In genomic region chr19:56637976-56638555, GRCh38 we compare ENCODE assay signal across 1 cellular context.
A peak's percentile ranks its signal among the peaks of the same experiment; 100 is the strongest.
TF ChIP-seq lines count a peak whose summit lies in the region.

No MANE protein-coding gene starts in this region.

TF ChIP-seq in K562, 482 proteins besides CTCF, POLR2A, EP300 and RAD21 (continued from another document):
- TF ChIP-seq RBM39 (optimal IDR thresholded peaks at IDR 0.05; ENCODE audit: low read depth, low read length) (no peak), LCOR (CRISPR knock-in tag; IDR thresholded peaks at IDR 0.05) (peak; percentile 80; the same call in 1 of the 2 replicates), RFX1 (IDR thresholded peaks at IDR 0.05) (no peak), SAP30 (IDR thresholded peaks at IDR 0.05; ENCODE audit: borderline replicate concordance, insufficient read depth, low read depth, low read length, poor library complexity, severe bottlenecking) (peak; percentile 86), ZNF707 (CRISPR knock-in tag; conservative IDR thresholded peaks at IDR 0.05) (0 out of 2 replicates have a peak, but pooled peaks have one; percentile 31), IRF1 (CRISPR knock-in tag; IDR thresholded peaks at IDR 0.05; ENCODE audit: borderline replicate concordance) (no peak), SP1 (CRISPR knock-in tag; IDR thresholded peaks at IDR 0.05) (peak; percentile 30; the same call in 1 of the 2 replicates), ZNF224 (CRISPR knock-in tag; IDR thresholded peaks at IDR 0.05) (peak; percentile 59; the same call in 1 of the 2 replicates), ETV6 (IDR thresholded peaks at IDR 0.05; ENCODE audit: borderline replicate concordance in 1 of 2, low read depth in 2 of 2, low read length in 1 of 2) (no peak), ETV6 (CRISPR knock-in tag; IDR thresholded peaks at IDR 0.05; ENCODE audit: borderline replicate concordance) (peak; percentile 53; the same call in 1 of the 2 replicates), PRMT5 (CRISPR knock-in tag; IDR thresholded peaks at IDR 0.05) (peak; percentile 96), MBD2 (IDR thresholded peaks at IDR 0.05; ENCODE audit: borderline replicate concordance, low read depth) (no peak), SIN3B (IDR thresholded peaks at IDR 0.05; ENCODE audit: low read depth) (no peak), MTF1 (CRISPR knock-in tag; IDR thresholded peaks at IDR 0.05; ENCODE audit: borderline replicate concordance) (no peak), SREBF2 (CRISPR knock-in tag; IDR thresholded peaks at IDR 0.05) (no peak)
- TF ChIP-seq, protein P1, sequence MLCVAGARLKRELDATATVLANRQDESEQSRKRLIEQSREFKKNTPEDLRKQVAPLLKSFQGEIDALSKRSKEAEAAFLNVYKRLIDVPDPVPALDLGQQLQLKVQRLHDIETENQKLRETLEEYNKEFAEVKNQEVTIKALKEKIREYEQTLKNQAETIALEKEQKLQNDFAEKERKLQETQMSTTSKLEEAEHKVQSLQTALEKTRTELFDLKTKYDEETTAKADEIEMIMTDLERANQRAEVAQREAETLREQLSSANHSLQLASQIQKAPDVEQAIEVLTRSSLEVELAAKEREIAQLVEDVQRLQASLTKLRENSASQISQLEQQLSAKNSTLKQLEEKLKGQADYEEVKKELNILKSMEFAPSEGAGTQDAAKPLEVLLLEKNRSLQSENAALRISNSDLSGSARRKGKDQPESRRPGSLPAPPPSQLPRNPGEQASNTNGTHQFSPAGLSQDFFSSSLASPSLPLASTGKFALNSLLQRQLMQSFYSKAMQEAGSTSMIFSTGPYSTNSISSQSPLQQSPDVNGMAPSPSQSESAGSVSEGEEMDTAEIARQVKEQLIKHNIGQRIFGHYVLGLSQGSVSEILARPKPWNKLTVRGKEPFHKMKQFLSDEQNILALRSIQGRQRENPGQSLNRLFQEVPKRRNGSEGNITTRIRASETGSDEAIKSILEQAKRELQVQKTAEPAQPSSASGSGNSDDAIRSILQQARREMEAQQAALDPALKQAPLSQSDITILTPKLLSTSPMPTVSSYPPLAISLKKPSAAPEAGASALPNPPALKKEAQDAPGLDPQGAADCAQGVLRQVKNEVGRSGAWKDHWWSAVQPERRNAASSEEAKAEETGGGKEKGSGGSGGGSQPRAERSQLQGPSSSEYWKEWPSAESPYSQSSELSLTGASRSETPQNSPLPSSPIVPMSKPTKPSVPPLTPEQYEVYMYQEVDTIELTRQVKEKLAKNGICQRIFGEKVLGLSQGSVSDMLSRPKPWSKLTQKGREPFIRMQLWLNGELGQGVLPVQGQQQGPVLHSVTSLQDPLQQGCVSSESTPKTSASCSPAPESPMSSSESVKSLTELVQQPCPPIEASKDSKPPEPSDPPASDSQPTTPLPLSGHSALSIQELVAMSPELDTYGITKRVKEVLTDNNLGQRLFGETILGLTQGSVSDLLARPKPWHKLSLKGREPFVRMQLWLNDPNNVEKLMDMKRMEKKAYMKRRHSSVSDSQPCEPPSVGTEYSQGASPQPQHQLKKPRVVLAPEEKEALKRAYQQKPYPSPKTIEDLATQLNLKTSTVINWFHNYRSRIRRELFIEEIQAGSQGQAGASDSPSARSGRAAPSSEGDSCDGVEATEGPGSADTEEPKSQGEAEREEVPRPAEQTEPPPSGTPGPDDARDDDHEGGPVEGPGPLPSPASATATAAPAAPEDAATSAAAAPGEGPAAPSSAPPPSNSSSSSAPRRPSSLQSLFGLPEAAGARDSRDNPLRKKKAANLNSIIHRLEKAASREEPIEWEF (CRISPR knock-in tag; IDR thresholded peaks at IDR 0.05): no peak
- TF ChIP-seq, protein P2, sequence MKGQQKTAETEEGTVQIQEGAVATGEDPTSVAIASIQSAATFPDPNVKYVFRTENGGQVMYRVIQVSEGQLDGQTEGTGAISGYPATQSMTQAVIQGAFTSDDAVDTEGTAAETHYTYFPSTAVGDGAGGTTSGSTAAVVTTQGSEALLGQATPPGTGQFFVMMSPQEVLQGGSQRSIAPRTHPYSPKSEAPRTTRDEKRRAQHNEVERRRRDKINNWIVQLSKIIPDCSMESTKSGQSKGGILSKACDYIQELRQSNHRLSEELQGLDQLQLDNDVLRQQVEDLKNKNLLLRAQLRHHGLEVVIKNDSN (CRISPR knock-in tag; IDR thresholded peaks at IDR 0.05): peak; percentile 14; the same call in 1 of the 2 replicates
- TF ChIP-seq, protein P3, sequence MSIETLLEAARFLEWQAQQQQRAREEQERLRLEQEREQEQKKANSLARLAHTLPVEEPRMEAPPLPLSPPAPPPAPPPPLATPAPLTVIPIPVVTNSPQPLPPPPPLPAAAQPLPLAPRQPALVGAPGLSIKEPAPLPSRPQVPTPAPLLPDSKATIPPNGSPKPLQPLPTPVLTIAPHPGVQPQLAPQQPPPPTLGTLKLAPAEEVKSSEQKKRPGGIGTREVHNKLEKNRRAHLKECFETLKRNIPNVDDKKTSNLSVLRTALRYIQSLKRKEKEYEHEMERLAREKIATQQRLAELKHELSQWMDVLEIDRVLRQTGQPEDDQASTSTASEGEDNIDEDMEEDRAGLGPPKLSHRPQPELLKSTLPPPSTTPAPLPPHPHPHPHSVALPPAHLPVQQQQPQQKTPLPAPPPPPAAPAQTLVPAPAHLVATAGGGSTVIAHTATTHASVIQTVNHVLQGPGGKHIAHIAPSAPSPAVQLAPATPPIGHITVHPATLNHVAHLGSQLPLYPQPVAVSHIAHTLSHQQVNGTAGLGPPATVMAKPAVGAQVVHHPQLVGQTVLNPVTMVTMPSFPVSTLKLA (conservative IDR thresholded peaks at IDR 0.05): peak; percentile 38 to 82; a peak in 3 of 4 replicates
- TF ChIP-seq, protein P4, sequence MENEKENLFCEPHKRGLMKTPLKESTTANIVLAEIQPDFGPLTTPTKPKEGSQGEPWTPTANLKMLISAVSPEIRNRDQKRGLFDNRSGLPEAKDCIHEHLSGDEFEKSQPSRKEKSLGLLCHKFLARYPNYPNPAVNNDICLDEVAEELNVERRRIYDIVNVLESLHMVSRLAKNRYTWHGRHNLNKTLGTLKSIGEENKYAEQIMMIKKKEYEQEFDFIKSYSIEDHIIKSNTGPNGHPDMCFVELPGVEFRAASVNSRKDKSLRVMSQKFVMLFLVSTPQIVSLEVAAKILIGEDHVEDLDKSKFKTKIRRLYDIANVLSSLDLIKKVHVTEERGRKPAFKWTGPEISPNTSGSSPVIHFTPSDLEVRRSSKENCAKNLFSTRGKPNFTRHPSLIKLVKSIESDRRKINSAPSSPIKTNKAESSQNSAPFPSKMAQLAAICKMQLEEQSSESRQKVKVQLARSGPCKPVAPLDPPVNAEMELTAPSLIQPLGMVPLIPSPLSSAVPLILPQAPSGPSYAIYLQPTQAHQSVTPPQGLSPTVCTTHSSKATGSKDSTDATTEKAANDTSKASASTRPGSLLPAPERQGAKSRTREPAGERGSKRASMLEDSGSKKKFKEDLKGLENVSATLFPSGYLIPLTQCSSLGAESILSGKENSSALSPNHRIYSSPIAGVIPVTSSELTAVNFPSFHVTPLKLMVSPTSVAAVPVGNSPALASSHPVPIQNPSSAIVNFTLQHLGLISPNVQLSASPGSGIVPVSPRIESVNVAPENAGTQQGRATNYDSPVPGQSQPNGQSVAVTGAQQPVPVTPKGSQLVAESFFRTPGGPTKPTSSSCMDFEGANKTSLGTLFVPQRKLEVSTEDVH (IDR thresholded peaks at IDR 0.05; ENCODE audit: low read depth, partially characterized antibody): no peak
- TF ChIP-seq, protein P5, sequence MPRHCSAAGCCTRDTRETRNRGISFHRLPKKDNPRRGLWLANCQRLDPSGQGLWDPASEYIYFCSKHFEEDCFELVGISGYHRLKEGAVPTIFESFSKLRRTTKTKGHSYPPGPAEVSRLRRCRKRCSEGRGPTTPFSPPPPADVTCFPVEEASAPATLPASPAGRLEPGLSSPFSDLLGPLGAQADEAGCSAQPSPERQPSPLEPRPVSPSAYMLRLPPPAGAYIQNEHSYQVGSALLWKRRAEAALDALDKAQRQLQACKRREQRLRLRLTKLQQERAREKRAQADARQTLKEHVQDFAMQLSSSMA (CRISPR knock-in tag; IDR thresholded peaks at IDR 0.05): no peak
- TF ChIP-seq, protein P6, sequence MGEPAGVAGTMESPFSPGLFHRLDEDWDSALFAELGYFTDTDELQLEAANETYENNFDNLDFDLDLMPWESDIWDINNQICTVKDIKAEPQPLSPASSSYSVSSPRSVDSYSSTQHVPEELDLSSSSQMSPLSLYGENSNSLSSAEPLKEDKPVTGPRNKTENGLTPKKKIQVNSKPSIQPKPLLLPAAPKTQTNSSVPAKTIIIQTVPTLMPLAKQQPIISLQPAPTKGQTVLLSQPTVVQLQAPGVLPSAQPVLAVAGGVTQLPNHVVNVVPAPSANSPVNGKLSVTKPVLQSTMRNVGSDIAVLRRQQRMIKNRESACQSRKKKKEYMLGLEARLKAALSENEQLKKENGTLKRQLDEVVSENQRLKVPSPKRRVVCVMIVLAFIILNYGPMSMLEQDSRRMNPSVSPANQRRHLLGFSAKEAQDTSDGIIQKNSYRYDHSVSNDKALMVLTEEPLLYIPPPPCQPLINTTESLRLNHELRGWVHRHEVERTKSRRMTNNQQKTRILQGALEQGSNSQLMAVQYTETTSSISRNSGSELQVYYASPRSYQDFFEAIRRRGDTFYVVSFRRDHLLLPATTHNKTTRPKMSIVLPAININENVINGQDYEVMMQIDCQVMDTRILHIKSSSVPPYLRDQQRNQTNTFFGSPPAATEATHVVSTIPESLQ (CRISPR knock-in tag; IDR thresholded peaks at IDR 0.05): peak; percentile 90; the same call in 1 of the 2 replicates
